Comparison of ENCODE assay signal across 1 cellular context in genomic region chr2:42923632-42924425, GRCh38.
TF ChIP-seq lines count a peak whose summit lies in the region.

No MANE protein-coding gene starts in this region.

TF ChIP-seq in SK-N-SH treated with all-trans-retinoic acid at 6 μM for 48 hours, 23 proteins besides CTCF, POLR2A, EP300 and RAD21 (continued from another document):
- no peak for TF ChIP-seq TSHZ2 (CRISPR knock-in tag; IDR thresholded peaks at IDR 0.05)
